ENCODE assay signal across 31 cellular contexts in the genomic region with DNA sequence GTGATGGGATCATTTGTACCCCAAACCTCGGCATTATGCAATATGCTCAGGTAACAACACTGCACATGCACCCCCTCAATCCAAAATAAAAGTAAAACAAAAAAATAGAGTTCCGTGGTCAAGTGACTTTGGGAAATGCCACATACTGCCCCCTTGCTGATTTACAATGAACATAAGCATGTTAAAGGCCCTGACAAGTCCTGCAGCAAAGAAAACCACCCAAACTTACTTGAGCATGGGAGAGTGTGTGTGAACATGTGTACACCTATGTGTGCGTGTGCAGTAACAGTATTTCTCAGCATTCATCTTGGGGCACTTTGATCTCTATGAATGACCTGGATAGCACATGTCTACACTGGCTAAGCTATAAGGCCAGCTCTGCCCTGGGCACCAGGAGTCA. TPM values are rescaled to one million over a fixed set of nuclear protein-coding genes. Genes with fewer than 3 reads are reported as not detected.
"Had no signal": no experiment of that assay in that cellular context is flagged by ENCODE, and none has a peak within 500 bp of the region (broad histone marks: within the 10 kb centered on the region; RNA-seq: fewer than 3 reads in every experiment).

No MANE protein-coding gene starts in this region.

- ATAC-seq: activated naive CD4-positive, alpha-beta T cell treated with anti-CD3 and anti-CD28 coated beads, Interleukin-2, amount 50 U/mL, for 72 hours; activated T-cell treated with anti-CD3 and anti-CD28 coated beads, Interleukin-2, amount 50 U/mL, for 72 hours; left colon; naive thymus-derived CD4-positive, alpha-beta T cell; pancreas; stimulated activated memory B cell treated with anti-CD40 and anti-IgM and Interleukin-4, amounts not matched to agents 10 μg/mL and 1 μg/mL and 100 μg/mL, for 72 hours; upper lobe of right lung had no signal

- DNase-seq: activated CD4-positive, alpha-beta T cell treated with anti-CD3 and anti-CD28 coated beads for 4 hours; activated CD4-positive, alpha-beta T cell treated with anti-CD3 and anti-CD28 coated beads, Interleukin-2, amount 50 U/mL, for 4 hours; activated naive CD4-positive, alpha-beta T cell; activated T-cell treated with anti-CD3 and anti-CD28 coated beads for 4 hours; activated T-cell treated with anti-CD3 and anti-CD28 coated beads, Interleukin-2, amount 50 U/mL, for 72 hours; colonic mucosa; effector CD8-positive, alpha-beta T cell; erythroblast; hypothalamus; immature natural killer cell; kidney; left colon; mammary epithelial cell; naive thymus-derived CD4-positive, alpha-beta T cell; pancreas; retina; sigmoid colon; small intestine; stimulated activated CD4-positive, alpha-beta T cell treated with anti-CD3 and anti-CD28 coated beads, Interleukin-4, amount 100 ng/mL, for 4 hours; stimulated activated CD8-positive, alpha-beta memory T cell treated with anti-CD3 and anti-CD28 coated beads, Interleukin-4, amount 100 ng/mL, for 48 hours; stomach; thyroid gland; upper lobe of right lung had no signal

- H3K27me3 ChIP-seq: breast epithelium, colonic mucosa, pancreas, sigmoid colon, thyroid gland, upper lobe of right lung had no signal

- H3K36me3 ChIP-seq: breast epithelium, colonic mucosa, pancreas, prostate gland, sigmoid colon, stomach, thyroid gland, upper lobe of right lung had no signal

- H3K4me3 ChIP-seq: breast epithelium, colonic mucosa, pancreas, prostate gland, sigmoid colon, stomach, thyroid gland, upper lobe of right lung had no signal

- H3K27ac ChIP-seq: breast epithelium, colonic mucosa, pancreas, prostate gland, sigmoid colon, stomach, thyroid gland, upper lobe of right lung, VCaP had no signal

- FAIRE-seq: kidney, pancreas, small intestine had no signal

- H3K4me1 ChIP-seq: breast epithelium, colonic mucosa, pancreas, prostate gland, sigmoid colon, stomach, thyroid gland, upper lobe of right lung had no signal

- H3K9me3 ChIP-seq: breast epithelium, colonic mucosa, pancreas, prostate gland, sigmoid colon, stomach, thyroid gland, upper lobe of right lung had no signal

RNA-seq across cellular contexts. Expression of gene IGSF22, which starts 15.8 kb away (rescaled TPM):
- total RNA-seq: liver, sigmoid colon had no signal

RNA-seq across cellular contexts. Expression of gene PTPN5, which starts 49.8 kb away (rescaled TPM):
- total RNA-seq: activated naive CD4-positive, alpha-beta T cell treated with anti-CD3 and anti-CD28 coated beads, Interleukin-2, amount 50 U/mL, for 72 hours; activated T-cell treated with anti-CD3 and anti-CD28 coated beads, Interleukin-2, amount 50 U/mL, for 72 hours; dermis microvascular lymphatic vessel endothelial cell; kidney; liver; mammary epithelial cell; naive thymus-derived CD4-positive, alpha-beta T cell; T-helper 2 cell treated with Interferon-gamma antibody and Interleukin-4, amounts not matched to agents 100 ng/mL and 5 ng/mL, for 36 hours had no signal
- polyA plus RNA-seq: immature natural killer cell; liver; mammary epithelial cell; naive thymus-derived CD4-positive, alpha-beta T cell had no signal
